8 cellular contexts compared by ENCODE assay signal in genomic region chr9:37784291-37784639, GRCh38. TPM values are rescaled to one million over a fixed set of nuclear protein-coding genes. Genes with fewer than 3 reads are reported as not detected.
DNase-seq lines count a peak whose midpoint lies in the region; ATAC-seq and TF ChIP-seq lines count a peak whose summit lies in the region.

No MANE protein-coding gene starts in this region.

- DNase-seq in Peyer's patch: no peak
- DNase-seq in esophagus muscularis mucosa (ENCODE audit: extremely low spot score): no peak
- no peak for DNase-seq in DMS153 treated with DMSO at 0.1 percent for 48 hours (lab: John Stamatoyannopoulos, UW; ENCODE audit: unreplicated experiment)
- no peak for DNase-seq in NCI-H128 (lab: John Stamatoyannopoulos, UW; ENCODE audit: unreplicated experiment)
- DNase-seq in NCI-H1930 (lab: John Stamatoyannopoulos, UW): no peak

- H3K9ac ChIP-seq in rectal smooth muscle tissue (ENCODE audit: low read length): peak overlapping the region; percentile 34

- 1% methylated on average over 6 of the region's 6 CpGs for WGBS in esophagus muscularis mucosa

- H3K4me3 ChIP-seq in GM08714 (ENCODE audit: low read length) (peak overlapping the region; percentile 90), Peyer's patch (peak overlapping the region; percentile 69 to 89 (median 74)), esophagus muscularis mucosa (peak overlapping the region; percentile 71 to 97 (median 91)), rectal smooth muscle tissue (ENCODE audit: low read length) (peak overlapping the region; percentile 86)

- H3K36me3 ChIP-seq in Peyer's patch (peaks cover 0 to 41% (median 0%) of the 10 kb centered on the region in 3 donors), esophagus muscularis mucosa (peaks cover 13 to 46% (median 39%) of the 10 kb centered on the region in 4 donors), rectal smooth muscle tissue (ENCODE audit: control insufficient read depth, insufficient read depth, low read length) (peaks cover 11% of the 10 kb centered on the region)

- intact Hi-C loops in esophagus muscularis mucosa (cut with DNase I): loop anchor here (2.0 to 10.0 kb wide), 2 partner anchors 17 to 299 kb away; partner anchors contain the start of genes DCAF10 and POLR1E

- TF ChIP-seq CTCF in Peyer's patch (IDR thresholded peaks at IDR 0.05) (no peak), esophagus muscularis mucosa (IDR thresholded peaks at IDR 0.05) (no peak)

- H3K27ac ChIP-seq in Peyer's patch: peak overlapping the region; percentile 71 to 85 (median 80)
- H3K27ac ChIP-seq in esophagus muscularis mucosa (replicated peaks in 1 of 4): peak overlapping the region; percentile 84 to 89 (median 87)
- H3K27ac ChIP-seq in rectal smooth muscle tissue (ENCODE audit: low read depth, low read length): peak overlapping the region; percentile 76

- H3K27me3 ChIP-seq in Peyer's patch (no peaks in the 10 kb centered on the region), esophagus muscularis mucosa (peaks cover 0 to 9% (median 5%) of the 10 kb centered on the region in 4 donors), rectal smooth muscle tissue (ENCODE audit: control insufficient read depth, insufficient read depth, low read length) (no peaks in the 10 kb centered on the region)

- H3K4me1 ChIP-seq in Peyer's patch: peaks cover 0 to 7% (median 0%) of the 10 kb centered on the region in 4 donors
- peaks cover 10 to 34% (median 26%) of the 10 kb centered on the region in 4 donors for H3K4me1 ChIP-seq in esophagus muscularis mucosa
- H3K4me1 ChIP-seq in rectal smooth muscle tissue (ENCODE audit: control insufficient read depth, insufficient read depth, low read length): no peaks in the 10 kb centered on the region

- no peak for ATAC-seq in GM21515 (IDR thresholded peaks at IDR 0.05; ENCODE audit: unreplicated experiment)

- no peak for TF ChIP-seq POLR2A in Peyer's patch (IDR thresholded peaks at IDR 0.05)
- TF ChIP-seq POLR2A in esophagus muscularis mucosa (IDR thresholded peaks at IDR 0.05; ENCODE audit: low read depth): no peak

- TF ChIP-seq EP300 in esophagus muscularis mucosa (IDR thresholded peaks at IDR 0.05): no peak

- H3K9me3 ChIP-seq in Peyer's patch (no peaks in the 10 kb centered on the region), esophagus muscularis mucosa (no peaks in the 10 kb centered on the region)

RNA-seq across cellular contexts. Expression of gene EXOSC3, which starts 0.6 kb away (rescaled TPM):
- 10 to 100 TPM; 32.0 to 63.5 (median 44.7) TPM for total RNA-seq in Peyer's patch
- 10 to 100 TPM; 32.0 to 52.0 (median 43.0) TPM for total RNA-seq in esophagus muscularis mucosa

RNA-seq across cellular contexts. Expression of gene DCAF10, which starts 16.3 kb away (rescaled TPM):
- total RNA-seq in Peyer's patch (10 to 100 TPM; 23.4 to 84.2 (median 32.8) TPM), esophagus muscularis mucosa (10 to 100 TPM; 19.4 to 40.6 (median 36.6) TPM)

RNA-seq across cellular contexts. Expression of gene TRMT10B, which starts 30.7 kb away (rescaled TPM):
- 10 to 100 TPM in 3 of 4 donors, 1 to 10 TPM in 1; 3.3 to 33.0 (median 16.1) TPM for total RNA-seq in Peyer's patch
- 10 to 100 TPM in 1 of 4 donors, 1 to 10 TPM in 3; 5.5 to 11.2 (median 6.8) TPM for total RNA-seq in esophagus muscularis mucosa
